ENCODE assay signal across 1 cellular context in genomic region chr13:21176195-21176981, GRCh38.
TF ChIP-seq lines count a peak whose summit lies in the region.

Gene MRPL57 (plus strand): TSS chr13:21176658. CDS start chr13:21176917, 259 bp downstream.
Gene SKA3 (minus strand): TSS chr13:21176552. CDS start chr13:21176477, 75 bp downstream.

TF ChIP-seq in HEK293, 187 proteins besides CTCF, POLR2A, EP300 and RAD21 (continued from another document and continues in another):
- TF ChIP-seq, protein P1, sequence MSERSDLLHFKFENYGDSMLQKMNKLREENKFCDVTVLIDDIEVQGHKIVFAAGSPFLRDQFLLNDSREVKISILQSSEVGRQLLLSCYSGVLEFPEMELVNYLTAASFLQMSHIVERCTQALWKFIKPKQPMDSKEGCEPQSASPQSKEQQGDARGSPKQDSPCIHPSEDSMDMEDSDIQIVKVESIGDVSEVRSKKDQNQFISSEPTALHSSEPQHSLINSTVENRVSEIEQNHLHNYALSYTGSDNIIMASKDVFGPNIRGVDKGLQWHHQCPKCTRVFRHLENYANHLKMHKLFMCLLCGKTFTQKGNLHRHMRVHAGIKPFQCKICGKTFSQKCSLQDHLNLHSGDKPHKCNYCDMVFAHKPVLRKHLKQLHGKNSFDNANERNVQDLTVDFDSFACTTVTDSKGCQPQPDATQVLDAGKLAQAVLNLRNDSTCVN (tag by site-specific recombination; optimal IDR thresholded peaks at IDR 0.05) = peak; percentile 96
- no peak for TF ChIP-seq AEBP2 (tag by site-specific recombination; IDR thresholded peaks at IDR 0.05; ENCODE audit: borderline replicate concordance)
- no peak for TF ChIP-seq BCL11B (tag by site-specific recombination; IDR thresholded peaks at IDR 0.05; ENCODE audit: low read depth)
- no peak for TF ChIP-seq ZNF626 (tag by site-specific recombination; IDR thresholded peaks at IDR 0.05)
- no peak for TF ChIP-seq ZNF169 (tag by site-specific recombination; IDR thresholded peaks at IDR 0.05)
- TF ChIP-seq ZNF704 (tag by site-specific recombination; IDR thresholded peaks at IDR 0.05) = no peak
- no peak for TF ChIP-seq ZNF146 (tag by site-specific recombination; IDR thresholded peaks at IDR 0.05)
- TF ChIP-seq SP3 (tag by site-specific recombination; IDR thresholded peaks at IDR 0.05) = peak; percentile 43; the same call in 1 of the 2 replicates
- peak; percentile 21 for TF ChIP-seq ZBTB17 (tag by site-specific recombination; IDR thresholded peaks at IDR 0.05)
- TF ChIP-seq GLIS1 (tag by site-specific recombination; IDR thresholded peaks at IDR 0.05) = peak; percentile 50
- peak; percentile 32; the same call in 1 of the 2 replicates for TF ChIP-seq ZNF629 (tag by site-specific recombination; IDR thresholded peaks at IDR 0.05)
- TF ChIP-seq ZNF777 (tag by site-specific recombination; IDR thresholded peaks at IDR 0.05; ENCODE audit: borderline replicate concordance) = peak; percentile 76; the same call in 1 of the 2 replicates
- TF ChIP-seq PRDM1 (tag by site-specific recombination; IDR thresholded peaks at IDR 0.05) = no peak
- no peak; the same call in 1 of the 2 replicates for TF ChIP-seq ZNF423 (tag by site-specific recombination; IDR thresholded peaks at IDR 0.05)
- TF ChIP-seq ZNF292 (tag by site-specific recombination; IDR thresholded peaks at IDR 0.05; ENCODE audit: borderline replicate concordance, low read depth) = no peak
- peak; percentile 76 for TF ChIP-seq KLF1 (tag by site-specific recombination; IDR thresholded peaks at IDR 0.05)
- TF ChIP-seq ZNF48 (tag by site-specific recombination; IDR thresholded peaks at IDR 0.05) = no peak
- TF ChIP-seq, protein P2, sequence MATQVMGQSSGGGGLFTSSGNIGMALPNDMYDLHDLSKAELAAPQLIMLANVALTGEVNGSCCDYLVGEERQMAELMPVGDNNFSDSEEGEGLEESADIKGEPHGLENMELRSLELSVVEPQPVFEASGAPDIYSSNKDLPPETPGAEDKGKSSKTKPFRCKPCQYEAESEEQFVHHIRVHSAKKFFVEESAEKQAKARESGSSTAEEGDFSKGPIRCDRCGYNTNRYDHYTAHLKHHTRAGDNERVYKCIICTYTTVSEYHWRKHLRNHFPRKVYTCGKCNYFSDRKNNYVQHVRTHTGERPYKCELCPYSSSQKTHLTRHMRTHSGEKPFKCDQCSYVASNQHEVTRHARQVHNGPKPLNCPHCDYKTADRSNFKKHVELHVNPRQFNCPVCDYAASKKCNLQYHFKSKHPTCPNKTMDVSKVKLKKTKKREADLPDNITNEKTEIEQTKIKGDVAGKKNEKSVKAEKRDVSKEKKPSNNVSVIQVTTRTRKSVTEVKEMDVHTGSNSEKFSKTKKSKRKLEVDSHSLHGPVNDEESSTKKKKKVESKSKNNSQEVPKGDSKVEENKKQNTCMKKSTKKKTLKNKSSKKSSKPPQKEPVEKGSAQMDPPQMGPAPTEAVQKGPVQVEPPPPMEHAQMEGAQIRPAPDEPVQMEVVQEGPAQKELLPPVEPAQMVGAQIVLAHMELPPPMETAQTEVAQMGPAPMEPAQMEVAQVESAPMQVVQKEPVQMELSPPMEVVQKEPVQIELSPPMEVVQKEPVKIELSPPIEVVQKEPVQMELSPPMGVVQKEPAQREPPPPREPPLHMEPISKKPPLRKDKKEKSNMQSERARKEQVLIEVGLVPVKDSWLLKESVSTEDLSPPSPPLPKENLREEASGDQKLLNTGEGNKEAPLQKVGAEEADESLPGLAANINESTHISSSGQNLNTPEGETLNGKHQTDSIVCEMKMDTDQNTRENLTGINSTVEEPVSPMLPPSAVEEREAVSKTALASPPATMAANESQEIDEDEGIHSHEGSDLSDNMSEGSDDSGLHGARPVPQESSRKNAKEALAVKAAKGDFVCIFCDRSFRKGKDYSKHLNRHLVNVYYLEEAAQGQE (tag by site-specific recombination; IDR thresholded peaks at IDR 0.05) = peak; percentile 92
- no peak for TF ChIP-seq ZNF791 (tag by site-specific recombination; IDR thresholded peaks at IDR 0.05)
- TF ChIP-seq ATF2 (tag by site-specific recombination; IDR thresholded peaks at IDR 0.05; ENCODE audit: low read depth) = no peak
- no peak for TF ChIP-seq ZNF530 (tag by site-specific recombination; IDR thresholded peaks at IDR 0.05; ENCODE audit: low read depth)
- peak; percentile 87 for TF ChIP-seq ZNF501 (tag by site-specific recombination; IDR thresholded peaks at IDR 0.05)
- TF ChIP-seq SCRT2 (tag by site-specific recombination; IDR thresholded peaks at IDR 0.05) = peak; percentile 64; the same call in 1 of the 2 replicates
- TF ChIP-seq ZNF692 (tag by site-specific recombination; IDR thresholded peaks at IDR 0.05) = 0 out of 2 replicates have a peak, but pooled peaks have one; percentile 58
- no peak for TF ChIP-seq ZNF555 (tag by site-specific recombination; conservative IDR thresholded peaks at IDR 0.05)
- TF ChIP-seq ZNF280C (tag by site-specific recombination; IDR thresholded peaks at IDR 0.05) = no peak
- no peak for TF ChIP-seq HOXA7 (CRISPR knock-in tag; IDR thresholded peaks at IDR 0.05; ENCODE audit: borderline replicate concordance)
- TF ChIP-seq YY2 (tag by site-specific recombination; IDR thresholded peaks at IDR 0.05) = peak; percentile 23; the same call in 1 of the 2 replicates
- no peak for TF ChIP-seq ZNF521 (tag by site-specific recombination; IDR thresholded peaks at IDR 0.05)
- TF ChIP-seq ZNF792 (tag by site-specific recombination; IDR thresholded peaks at IDR 0.05) = 0 out of 2 replicates have a peak, but pooled peaks have one; percentile 34
- no peak; the same call in 1 of the 2 replicates for TF ChIP-seq KLF7 (tag by site-specific recombination; IDR thresholded peaks at IDR 0.05; ENCODE audit: borderline replicate concordance)
- TF ChIP-seq ZNF354C (tag by site-specific recombination; IDR thresholded peaks at IDR 0.05; ENCODE audit: borderline replicate concordance, low read depth) = no peak
- peak; percentile 7; the same call in 1 of the 2 replicates for TF ChIP-seq OVOL3 (tag by site-specific recombination; IDR thresholded peaks at IDR 0.05)
- no peak for TF ChIP-seq ZNF488 (tag by site-specific recombination; IDR thresholded peaks at IDR 0.05)
- TF ChIP-seq, protein P3, sequence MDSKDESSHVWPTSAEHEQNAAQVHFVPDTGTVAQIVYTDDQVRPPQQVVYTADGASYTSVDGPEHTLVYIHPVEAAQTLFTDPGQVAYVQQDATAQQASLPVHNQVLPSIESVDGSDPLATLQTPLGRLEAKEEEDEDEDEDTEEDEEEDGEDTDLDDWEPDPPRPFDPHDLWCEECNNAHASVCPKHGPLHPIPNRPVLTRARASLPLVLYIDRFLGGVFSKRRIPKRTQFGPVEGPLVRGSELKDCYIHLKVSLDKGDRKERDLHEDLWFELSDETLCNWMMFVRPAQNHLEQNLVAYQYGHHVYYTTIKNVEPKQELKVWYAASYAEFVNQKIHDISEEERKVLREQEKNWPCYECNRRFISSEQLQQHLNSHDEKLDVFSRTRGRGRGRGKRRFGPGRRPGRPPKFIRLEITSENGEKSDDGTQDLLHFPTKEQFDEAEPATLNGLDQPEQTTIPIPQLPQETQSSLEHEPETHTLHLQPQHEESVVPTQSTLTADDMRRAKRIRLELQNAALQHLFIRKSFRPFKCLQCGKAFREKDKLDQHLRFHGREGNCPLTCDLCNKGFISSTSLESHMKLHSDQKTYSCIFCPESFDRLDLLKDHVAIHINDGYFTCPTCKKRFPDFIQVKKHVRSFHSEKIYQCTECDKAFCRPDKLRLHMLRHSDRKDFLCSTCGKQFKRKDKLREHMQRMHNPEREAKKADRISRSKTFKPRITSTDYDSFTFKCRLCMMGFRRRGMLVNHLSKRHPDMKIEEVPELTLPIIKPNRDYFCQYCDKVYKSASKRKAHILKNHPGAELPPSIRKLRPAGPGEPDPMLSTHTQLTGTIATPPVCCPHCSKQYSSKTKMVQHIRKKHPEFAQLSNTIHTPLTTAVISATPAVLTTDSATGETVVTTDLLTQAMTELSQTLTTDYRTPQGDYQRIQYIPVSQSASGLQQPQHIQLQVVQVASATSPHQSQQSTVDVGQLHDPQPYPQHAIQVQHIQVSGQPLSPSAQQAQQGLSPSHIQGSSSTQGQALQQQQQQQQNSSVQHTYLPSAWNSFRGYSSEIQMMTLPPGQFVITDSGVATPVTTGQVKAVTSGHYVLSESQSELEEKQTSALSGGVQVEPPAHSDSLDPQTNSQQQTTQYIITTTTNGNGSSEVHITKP (tag by site-specific recombination; IDR thresholded peaks at IDR 0.05) = peak; percentile 81
- peak; percentile 85 for TF ChIP-seq KLF16 (tag by site-specific recombination; IDR thresholded peaks at IDR 0.05)
- no peak for TF ChIP-seq ZNF416 (tag by site-specific recombination; IDR thresholded peaks at IDR 0.05)
- TF ChIP-seq ZSCAN30 (tag by site-specific recombination; IDR thresholded peaks at IDR 0.05) = no peak
- TF ChIP-seq ZNF324 (tag by site-specific recombination; IDR thresholded peaks at IDR 0.05) = no peak
- TF ChIP-seq ZNF112 (tag by site-specific recombination; IDR thresholded peaks at IDR 0.05) = no peak
- no peak for TF ChIP-seq MEIS1 (CRISPR knock-in tag; IDR thresholded peaks at IDR 0.05; ENCODE audit: borderline replicate concordance)
- peak; percentile 62; the same call in 1 of the 2 replicates for TF ChIP-seq OSR2 (tag by site-specific recombination; IDR thresholded peaks at IDR 0.05)
- no peak for TF ChIP-seq ZNF747 (tag by site-specific recombination; IDR thresholded peaks at IDR 0.05)
- TF ChIP-seq ZNF510 (tag by site-specific recombination; IDR thresholded peaks at IDR 0.05; ENCODE audit: insufficient replicate concordance) = no peak
- TF ChIP-seq, protein P4, sequence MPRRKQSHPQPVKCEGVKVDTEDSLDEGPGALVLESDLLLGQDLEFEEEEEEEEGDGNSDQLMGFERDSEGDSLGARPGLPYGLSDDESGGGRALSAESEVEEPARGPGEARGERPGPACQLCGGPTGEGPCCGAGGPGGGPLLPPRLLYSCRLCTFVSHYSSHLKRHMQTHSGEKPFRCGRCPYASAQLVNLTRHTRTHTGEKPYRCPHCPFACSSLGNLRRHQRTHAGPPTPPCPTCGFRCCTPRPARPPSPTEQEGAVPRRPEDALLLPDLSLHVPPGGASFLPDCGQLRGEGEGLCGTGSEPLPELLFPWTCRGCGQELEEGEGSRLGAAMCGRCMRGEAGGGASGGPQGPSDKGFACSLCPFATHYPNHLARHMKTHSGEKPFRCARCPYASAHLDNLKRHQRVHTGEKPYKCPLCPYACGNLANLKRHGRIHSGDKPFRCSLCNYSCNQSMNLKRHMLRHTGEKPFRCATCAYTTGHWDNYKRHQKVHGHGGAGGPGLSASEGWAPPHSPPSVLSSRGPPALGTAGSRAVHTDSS (tag by site-specific recombination; IDR thresholded peaks at IDR 0.05) = no peak
